10 cellular contexts compared by ENCODE assay signal in the genomic region with DNA sequence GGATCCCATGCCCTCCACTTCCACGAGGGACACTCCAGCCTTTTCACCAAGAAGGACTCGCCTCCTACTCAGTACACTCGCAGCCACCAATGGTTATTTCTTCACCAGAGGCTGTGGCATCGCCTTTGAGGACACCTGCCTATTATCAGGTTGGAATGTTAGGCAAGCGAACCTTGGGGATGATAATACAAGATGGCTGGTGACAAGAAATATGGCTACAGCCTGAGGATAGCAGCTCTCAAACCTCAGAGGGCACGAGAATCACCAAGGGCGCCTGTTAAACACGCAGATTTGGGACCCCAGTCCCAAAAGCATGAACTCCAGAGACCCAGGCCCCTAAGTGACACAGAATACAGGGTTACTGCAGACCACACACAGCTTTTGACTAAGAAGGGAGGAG. TPM values are rescaled to one million over a fixed set of nuclear protein-coding genes. Genes with fewer than 3 reads are reported as not detected.
DNase-seq lines count a peak whose midpoint lies in the region; ATAC-seq and TF ChIP-seq lines count a peak whose summit lies in the region.
"Had no signal": no experiment of that assay in that cellular context is flagged by ENCODE, and none has a peak within 500 bp of the region (broad histone marks: within the 10 kb centered on the region; RNA-seq: fewer than 3 reads in every experiment).

No MANE protein-coding gene starts in this region.

- H3K4me1 Mint-ChIP-seq in activated T-helper 2 cell treated with anti-CD3 and anti-CD28 coated beads, Interferon-gamma antibody, Interleukin-2, Interleukin-4, amounts not matched to agents 10 μg/mL and 5 μg/mL and 100 μg/mL, durations not matched to agents 14 hours and 24 hours and 36 hours (ENCODE audit: low read depth) = peaks cover 70% of the 10 kb centered on the region
- H3K4me1 Mint-ChIP-seq in mesothelial cell of epicardium = peaks cover 46% of the 10 kb centered on the region

- TF ChIP-seq CTCF in heart left ventricle (IDR thresholded peaks at IDR 0.05) (no peak), mesothelial cell of epicardium (IDR thresholded peaks at IDR 0.05; ENCODE audit: unreplicated experiment) (no peak), transverse colon (IDR thresholded peaks at IDR 0.05) (no peak), PC-9 (conservative IDR thresholded peaks at IDR 0.05) (no peak)

- H3K9me3 ChIP-seq in heart left ventricle (no peaks in the 10 kb centered on the region), transverse colon (no peaks in the 10 kb centered on the region), PC-9 (ENCODE audit: insufficient read depth, low read depth) (no peaks in the 10 kb centered on the region)

- H3K4me3 ChIP-seq in heart left ventricle (no peak overlapping the region), transverse colon (no peak overlapping the region), PC-9 (no peak overlapping the region)

- no peak overlapping the region for H3K4me2 ChIP-seq in PC-9

- TF ChIP-seq POLR2A in heart left ventricle (IDR thresholded peaks at IDR 0.05) (no peak), transverse colon (IDR thresholded peaks at IDR 0.05) (no peak)

- H3K27me3 ChIP-seq in heart left ventricle = no peaks in the 10 kb centered on the region
- H3K27me3 ChIP-seq in transverse colon = no peaks in the 10 kb centered on the region
- no peaks in the 10 kb centered on the region for H3K27me3 ChIP-seq in PC-9 (ENCODE audit: insufficient read depth, low read depth)

- H3K4me1 ChIP-seq in heart left ventricle (peaks cover 6 to 86% (median 47%) of the 10 kb centered on the region in 12 donors), transverse colon (peaks cover 40 to 83% (median 59%) of the 10 kb centered on the region in 4 donors), PC-9 (replicated peaks; ENCODE audit: insufficient read depth) (no peaks in the 10 kb centered on the region)

- peak overlapping the region; percentile 9 for H3K27ac Mint-ChIP-seq in activated T-helper 2 cell treated with anti-CD3 and anti-CD28 coated beads, Interferon-gamma antibody, Interleukin-2, Interleukin-4, amounts not matched to agents 10 μg/mL and 5 μg/mL and 100 μg/mL, durations not matched to agents 14 hours and 24 hours and 36 hours
- H3K27ac Mint-ChIP-seq in mesothelial cell of epicardium = peak overlapping the region; percentile 23

- H3K36me3 ChIP-seq in heart left ventricle (peaks cover 0 to 15% (median 0%) of the 10 kb centered on the region in 9 donors), transverse colon (no peaks in the 10 kb centered on the region), PC-9 (ENCODE audit: low read depth) (no peaks in the 10 kb centered on the region)

- H3F3A ChIP-seq in PC-9 (ENCODE audit: insufficient read depth, low read depth) = no peaks in the 10 kb centered on the region

- peak in 1 of 4 donors; percentile 11 for ATAC-seq in heart left ventricle
- no peak for ATAC-seq in Right ventricle myocardium inferior

- WGBS in heart left ventricle, 4 donors = 74 to 78% (median 76%) methylated on average over 8 of the region's 8 CpGs
- 84 to 100% methylated on average over 1 to 8 of the region's 8 CpGs for WGBS in transverse colon (ENCODE audit: low coverage in 1 of 2), 2 donors

- H3K27me3 Mint-ChIP-seq in activated T-helper 2 cell treated with anti-CD3 and anti-CD28 coated beads, Interferon-gamma antibody, Interleukin-2, Interleukin-4, amounts not matched to agents 10 μg/mL and 5 μg/mL and 100 μg/mL, durations not matched to agents 14 hours and 24 hours and 36 hours (ENCODE audit: low read depth) = no peaks in the 10 kb centered on the region
- no peaks in the 10 kb centered on the region for H3K27me3 Mint-ChIP-seq in mesothelial cell of epicardium (ENCODE audit: low read depth)

- BruUV-seq in PC-9 (replicated peaks; lab: Mats Ljungman, UMichigan) = no TSS peak

- H3K36me3 Mint-ChIP-seq in activated T-helper 2 cell treated with anti-CD3 and anti-CD28 coated beads, Interferon-gamma antibody, Interleukin-2, Interleukin-4, amounts not matched to agents 10 μg/mL and 5 μg/mL and 100 μg/mL, durations not matched to agents 14 hours and 24 hours and 36 hours (ENCODE audit: low read depth) = peaks cover 20% of the 10 kb centered on the region
- H3K36me3 Mint-ChIP-seq in mesothelial cell of epicardium = no peaks in the 10 kb centered on the region

- peaks cover 23% of the 10 kb centered on the region for H3K79me2 ChIP-seq in PC-9 (ENCODE audit: low read depth)

- POLR2A ChIA-PET in PC-9 (lab: Charles Lee; ENCODE audit: unreplicated experiment) = no interaction called here

- CTCF ChIA-PET in PC-9 (lab: Charles Lee) = no interaction called here

- in situ Hi-C loops in transverse colon (cut with MboI; ENCODE audit: low pct_ligation_motif_present in 1 of 4, low pct_unique_long_range_greater_than_20kb in 1 of 4, low sequenced_read_pairs in 3 of 4) = loop anchor here in 1 of 4 donors (25.0 kb wide), 1 partner anchor 212 kb away; no protein-coding TSS in a partner anchor

- intact Hi-C loops in heart left ventricle (cut with DNase I) (loop anchor here in 1 of 10 donors (5.0 kb wide), 1 partner anchor 68 kb away; no protein-coding TSS in a partner anchor), Right ventricle myocardium inferior (cut with DNase I) (loop anchor here (10.0 kb wide), 1 partner anchor 251 kb away; a partner anchor contains a TSS), transverse colon (cut with DNase I; ENCODE audit: low total_unique reads) (no loop called here), PC-9 (cut with micrococcal nuclease; ENCODE audit: unreplicated experiment) (no loop called here)
- intact Hi-C loops in activated T-helper 2 cell treated with anti-CD3 and anti-CD28 coated beads, Interferon-gamma antibody, Interleukin-2, Interleukin-4, amounts not matched to agents 10 μg/mL and 5 μg/mL and 100 μg/mL, durations not matched to agents 14 hours and 24 hours and 36 hours (cut with micrococcal nuclease) = loop anchor here (2.0 kb wide), 1 partner anchor 23 kb away; no protein-coding TSS in a partner anchor

- H3K9me2 ChIP-seq in PC-9 (ENCODE audit: insufficient read depth) = no peaks in the 10 kb centered on the region

- no peak for TF ChIP-seq EP300 in transverse colon (IDR thresholded peaks at IDR 0.05; ENCODE audit: low read depth)

- DNase-seq in heart left ventricle = no peak
- no peak for DNase-seq in Right ventricle myocardium inferior (ENCODE audit: missing footprints)
- no peak for DNase-seq in activated T-helper 2 cell treated with anti-CD3 and anti-CD28 coated beads, Interferon-gamma antibody, Interleukin-2, Interleukin-4, amounts not matched to agents 10 μg/mL and 5 μg/mL and 100 μg/mL, durations not matched to agents 14 hours and 24 hours and 36 hours (ENCODE audit: low spot score)
- DNase-seq in mesothelial cell of epicardium (ENCODE audit: low spot score in 2 of 2, unreplicated experiment in 2 of 2) = no peak
- DNase-seq in transverse colon = no peak
- DNase-seq in HuH-7.5 (ENCODE audit: low spot score) = no peak
- no peak for DNase-seq in PC-9
- no peak for DNase-seq in DMS79 treated with DMSO at 0.1 percent for 48 hours (lab: John Stamatoyannopoulos, UW)
- DNase-seq: stimulated activated CD4-positive, alpha-beta T cell treated with anti-CD3 and anti-CD28 coated beads, Interleukin-12 subunit alpha, Interleukin-12 subunit beta, amount 100 ng/mL, for 4 hours had no signal

- peaks cover 10% of the 10 kb centered on the region; the same call in 1 of the 2 replicates for H4K20me1 ChIP-seq in PC-9 (ENCODE audit: insufficient read depth)

- H3K27ac ChIP-seq in heart left ventricle (peak overlapping the region in 8 of 12 donors; percentile 0 to 72 (median 34)), transverse colon (peak overlapping the region; percentile 47 to 84 (median 73)), PC-9 (no peak overlapping the region)

- no peak overlapping the region for H3K4me3 Mint-ChIP-seq in activated T-helper 2 cell treated with anti-CD3 and anti-CD28 coated beads, Interferon-gamma antibody, Interleukin-2, Interleukin-4, amounts not matched to agents 10 μg/mL and 5 μg/mL and 100 μg/mL, durations not matched to agents 14 hours and 24 hours and 36 hours (ENCODE audit: low read depth)
- peak overlapping the region; percentile 73 for H3K4me3 Mint-ChIP-seq in mesothelial cell of epicardium
- H3K4me3 Mint-ChIP-seq: CD14-positive monocyte had no signal

- no peak overlapping the region for H2AFZ ChIP-seq in PC-9

- H3K9me3 Mint-ChIP-seq in activated T-helper 2 cell treated with anti-CD3 and anti-CD28 coated beads, Interferon-gamma antibody, Interleukin-2, Interleukin-4, amounts not matched to agents 10 μg/mL and 5 μg/mL and 100 μg/mL, durations not matched to agents 14 hours and 24 hours and 36 hours = no peaks in the 10 kb centered on the region
- no peaks in the 10 kb centered on the region for H3K9me3 Mint-ChIP-seq in mesothelial cell of epicardium

RNA-seq across cellular contexts. Expression of a gene that starts 58.1 kb away (rescaled TPM):
- total RNA-seq in heart left ventricle = 10 to 100 TPM; 27.2 to 59.1 (median 31.2) TPM
- 10 to 100 TPM; 20.0 to 28.1 TPM for polyA plus RNA-seq in heart left ventricle
- total RNA-seq in Right ventricle myocardium inferior = 34.0 TPM
- total RNA-seq in activated T-helper 2 cell treated with anti-CD3 and anti-CD28 coated beads, Interferon-gamma antibody, Interleukin-2, Interleukin-4, amounts not matched to agents 10 μg/mL and 5 μg/mL and 100 μg/mL, durations not matched to agents 14 hours and 24 hours and 36 hours = 83.5 and 95.7 TPM in 2 replicates
- 40.3 to 44.3 TPM (median 42.8 TPM) in 3 replicates for total RNA-seq in mesothelial cell of epicardium
- total RNA-seq in transverse colon = 100 to 1,000 TPM; 103 to 156 (median 142) TPM
- total RNA-seq in PC-9 (2021) = 40.3 and 41.0 TPM in 2 replicates

Comparison
In these comparisons a context has a peak if more than half of its experiments do, and no peak if none do; other contexts are left out.
1. intact Hi-C loops: an anchor here in Right ventricle myocardium inferior (10.0 kb wide) and activated T-helper 2 cell treated with anti-CD3 and anti-CD28 coated beads, Interferon-gamma antibody, Interleukin-2, Interleukin-4, amounts not matched to agents 10 μg/mL and 5 μg/mL and 100 μg/mL, durations not matched to agents 14 hours and 24 hours and 36 hours (2.0 kb wide); none called in transverse colon and PC-9.